15 cellular contexts compared by ENCODE assay signal in the genomic region with DNA sequence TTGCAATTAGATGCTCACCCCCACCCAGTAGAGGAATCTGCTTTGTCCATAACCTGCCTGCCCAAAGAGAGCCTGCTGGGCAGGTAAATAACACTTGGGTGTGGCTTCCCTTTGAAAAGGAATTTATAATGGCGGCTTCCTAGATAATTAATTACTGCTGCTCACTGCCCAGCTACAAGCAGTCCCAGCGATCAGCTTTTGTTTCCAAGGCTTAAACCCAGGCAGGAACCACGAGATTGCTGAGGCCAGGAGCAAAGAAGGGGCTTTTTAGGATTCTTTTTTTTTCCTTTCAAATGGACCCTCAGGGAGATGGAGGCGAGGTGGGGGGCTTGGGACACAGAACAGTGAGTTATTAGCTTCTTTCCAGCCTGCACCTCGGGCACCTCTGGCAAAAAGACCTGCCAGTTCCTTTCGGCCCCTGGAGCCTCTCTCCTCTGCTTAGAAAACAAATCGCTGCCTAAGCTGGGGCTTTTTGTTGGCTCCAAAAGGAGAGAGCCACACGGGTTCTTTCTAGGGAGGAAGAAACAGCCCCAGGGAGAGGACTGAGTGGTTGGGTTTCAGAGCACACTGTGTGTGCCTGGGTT.
DNase-seq lines count a peak whose midpoint lies in the region; ATAC-seq and TF ChIP-seq lines count a peak whose summit lies in the region.
"Had no signal": no experiment of that assay in that cellular context is flagged by ENCODE, and none has a peak within 500 bp of the region (broad histone marks: within the 10 kb centered on the region; RNA-seq: fewer than 3 reads in every experiment).

No MANE protein-coding gene starts in this region.

- TF ChIP-seq POLR2A in vagina (IDR thresholded peaks at IDR 0.05) (no peak), thyroid gland (IDR thresholded peaks at IDR 0.05) (no peak)

- H2AFZ ChIP-seq in mesenchymal stem cell (ENCODE audit: low read depth, low read length), result no peak overlapping the region
- H2AFZ ChIP-seq: parathyroid adenoma had no signal

- no peak overlapping the region for H3K23ac ChIP-seq in mesenchymal stem cell (ENCODE audit: low read length in 2 of 2)

- no peaks in the 10 kb centered on the region for H3K27me3 ChIP-seq in left ventricle myocardium inferior (ENCODE audit: low read depth)
- H3K27me3 ChIP-seq in esophagus (ENCODE audit: control insufficient read depth in 1 of 2, insufficient read depth in 2 of 2, low read length in 2 of 2), result no peaks in the 10 kb centered on the region
- no peaks in the 10 kb centered on the region for H3K27me3 ChIP-seq in muscle layer of colon (ENCODE audit: control insufficient read depth in 1 of 2, insufficient read depth in 2 of 2, low read length in 2 of 2)
- H3K27me3 ChIP-seq in vagina, result no peaks in the 10 kb centered on the region
- no peaks in the 10 kb centered on the region for H3K27me3 ChIP-seq in thyroid gland
- H3K27me3 ChIP-seq in mesenchymal stem cell (ENCODE audit: control insufficient read depth in 1 of 2, insufficient read depth in 1 of 2, low read length in 2 of 2), result peaks cover 43 to 44% of the 10 kb centered on the region in 2 experiments

- TF ChIP-seq CTCF in left ventricle myocardium inferior (IDR thresholded peaks at IDR 0.05; ENCODE audit: borderline replicate concordance), result no peak
- TF ChIP-seq CTCF in vagina (IDR thresholded peaks at IDR 0.05), result no peak
- TF ChIP-seq CTCF in thyroid gland (IDR thresholded peaks at IDR 0.05), result no peak

- no peaks in the 10 kb centered on the region for H3K79me1 ChIP-seq in mesenchymal stem cell (replicated peaks; ENCODE audit: low read length, poor library complexity, severe bottlenecking)

- no peak for DNase-seq in left ventricle myocardium inferior
- no peak for DNase-seq in Right ventricle myocardium superior
- no peak for DNase-seq in vagina (ENCODE audit: extremely low spot score in 2 of 2)
- DNase-seq in EL, result no peak
- no peak for DNase-seq in thyroid gland
- no peak for DNase-seq in mesenchymal stem cell
- DNase-seq: activated naive CD8-positive, alpha-beta T cell treated with anti-CD3 and anti-CD28 coated beads for 36 hours; DMS79 treated with DMSO at 0.1 percent for 48 hours; left cardiac atrium; NCI-H1048; NCI-H524 treated with DMSO at 0.1 percent for 48 hours; stimulated activated naive CD8-positive, alpha-beta T cell treated with anti-CD3 and anti-CD28 coated beads, Interleukin-15, Interleukin-2, amounts not matched to agents 100 U/mL and 50 U/mL, for 24 hours had no signal

- intact Hi-C loops in left ventricle myocardium inferior (cut with micrococcal nuclease) (no loop called here), Right ventricle myocardium superior (cut with DNase I) (no loop called here), vagina (cut with DNase I) (no loop called here), thyroid gland (cut with DNase I) (no loop called here)

- H3K4me2 ChIP-seq in mesenchymal stem cell (ENCODE audit: low read length, poor library complexity, severe bottlenecking), result no peak overlapping the region

- no peak overlapping the region for H3K14ac ChIP-seq in mesenchymal stem cell (ENCODE audit: low read length in 2 of 2)

- no peak overlapping the region for H2BK15ac ChIP-seq in mesenchymal stem cell (ENCODE audit: low read depth, poor library complexity, severe bottlenecking)

- H4K8ac ChIP-seq in mesenchymal stem cell (ENCODE audit: low read length), result no peak overlapping the region

- H3K4me3 ChIP-seq in left ventricle myocardium inferior (no peak overlapping the region), esophagus (ENCODE audit: low read depth in 1 of 2, low read length in 2 of 2) (no peak overlapping the region), muscle layer of colon (ENCODE audit: low read depth in 1 of 2, low read length in 2 of 2) (no peak overlapping the region), vagina (no peak overlapping the region), thyroid gland (replicated peaks in 1 of 3) (no peak overlapping the region), mesenchymal stem cell (ENCODE audit: insufficient read depth in 1 of 2, low read depth in 1 of 2, low read length in 2 of 2) (no peak overlapping the region)

- no peak overlapping the region for H3K18ac ChIP-seq in mesenchymal stem cell (ENCODE audit: low read depth in 1 of 2, low read length in 2 of 2)

- no peak overlapping the region for H2AK5ac ChIP-seq in mesenchymal stem cell (ENCODE audit: low read length, severe bottlenecking)

- H2BK5ac ChIP-seq in mesenchymal stem cell (ENCODE audit: low read depth, low read length, poor library complexity, severe bottlenecking), result no peak overlapping the region

- H3K27ac ChIP-seq in left ventricle myocardium inferior (replicated peaks) (peak overlapping the region; percentile 71), esophagus (ENCODE audit: low read depth in 2 of 2, low read length in 1 of 2) (peak overlapping the region; percentile 18 to 67), muscle layer of colon (ENCODE audit: low read depth, low read length) (peak overlapping the region; percentile 91), vagina (peak overlapping the region; percentile 3), thyroid gland (peak overlapping the region in 1 of 3 donors; percentile 59), mesenchymal stem cell (ENCODE audit: low read length, poor library complexity, severe bottlenecking) (no peak overlapping the region)
- H3K27ac ChIP-seq: parathyroid adenoma had no signal

- ATAC-seq in Right ventricle myocardium superior (ENCODE audit: poor library complexity), result no peak
- ATAC-seq: stimulated activated naive CD8-positive, alpha-beta T cell treated with anti-CD3 and anti-CD28 coated beads, Interleukin-15, Interleukin-2, amounts not matched to agents 100 U/mL and 50 U/mL, for 24 hours had no signal

- no peak overlapping the region for H3K4ac ChIP-seq in mesenchymal stem cell (ENCODE audit: low read depth in 1 of 2, low read length in 2 of 2)

- H3K4me1 ChIP-seq in left ventricle myocardium inferior (peaks cover 49% of the 10 kb centered on the region), esophagus (ENCODE audit: control insufficient read depth in 2 of 2, insufficient read depth in 2 of 2, low read length in 1 of 2) (no peaks in the 10 kb centered on the region), muscle layer of colon (ENCODE audit: insufficient read depth, low read length) (peaks cover 35% of the 10 kb centered on the region), vagina (no peaks in the 10 kb centered on the region), thyroid gland (peaks cover 19 to 37% of the 10 kb centered on the region in 2 donors), mesenchymal stem cell (ENCODE audit: control insufficient read depth, insufficient read depth, low read depth, low read length) (no peaks in the 10 kb centered on the region)
- H3K4me1 ChIP-seq: parathyroid adenoma had no signal

- H3K9ac ChIP-seq in muscle layer of colon (ENCODE audit: low read length) (peak overlapping the region; percentile 29), mesenchymal stem cell (ENCODE audit: low read length) (no peak overlapping the region)
- H3K9ac ChIP-seq: parathyroid adenoma had no signal

- no peaks in the 10 kb centered on the region for H3K9me3 ChIP-seq in left ventricle myocardium inferior (replicated peaks)
- H3K9me3 ChIP-seq in esophagus (ENCODE audit: control insufficient read depth in 2 of 2, insufficient read depth in 1 of 2, low read depth in 1 of 2, low read length in 1 of 2), result no peaks in the 10 kb centered on the region
- no peaks in the 10 kb centered on the region for H3K9me3 ChIP-seq in muscle layer of colon (ENCODE audit: low read length)
- no peaks in the 10 kb centered on the region for H3K9me3 ChIP-seq in vagina
- H3K9me3 ChIP-seq in thyroid gland, result no peaks in the 10 kb centered on the region
- no peaks in the 10 kb centered on the region for H3K9me3 ChIP-seq in mesenchymal stem cell (ENCODE audit: control insufficient read depth, low read length)

- H2BK12ac ChIP-seq in mesenchymal stem cell (ENCODE audit: low read length in 2 of 2), result no peak overlapping the region

- H3K36me3 ChIP-seq in left ventricle myocardium inferior (no peaks in the 10 kb centered on the region), esophagus (ENCODE audit: control insufficient read depth in 2 of 2, insufficient read depth in 2 of 2, low read length in 1 of 2) (no peaks in the 10 kb centered on the region), muscle layer of colon (ENCODE audit: insufficient read depth, low read length) (no peaks in the 10 kb centered on the region), vagina (no peaks in the 10 kb centered on the region), thyroid gland (no peaks in the 10 kb centered on the region), mesenchymal stem cell (ENCODE audit: control insufficient read depth in 1 of 2, insufficient read depth in 2 of 2, low read depth in 1 of 2, low read length in 2 of 2) (no peaks in the 10 kb centered on the region)

- H2BK120ac ChIP-seq in mesenchymal stem cell (ENCODE audit: low read depth, low read length), result no peak overlapping the region

- 28 to 33% methylated on average over 8 of the region's 8 CpGs for WGBS in esophagus, 2 donors
- WGBS in thyroid gland, 2 donors, result 64 to 66% methylated on average over 6 to 8 of the region's 8 CpGs
- 45% methylated on average over 8 of the region's 8 CpGs for WGBS in mesenchymal stem cell

- no peak overlapping the region for H4K91ac ChIP-seq in mesenchymal stem cell (ENCODE audit: low read length)
